In genomic region chr2:138564586-138565250, GRCh38 we compare ENCODE assay signal across 15 cellular contexts.
A peak's percentile ranks its signal among the peaks of the same experiment; 100 is the strongest.
DNase-seq lines count a peak whose midpoint lies in the region; ATAC-seq, FAIRE-seq and TF ChIP-seq lines count a peak whose summit lies in the region.
"Had no signal": no experiment of that assay in that cellular context is flagged by ENCODE, and none has a peak within 500 bp of the region (broad histone marks: within the 10 kb centered on the region; RNA-seq: fewer than 3 reads in every experiment).

No MANE protein-coding gene starts in this region.

- H3K36me3 ChIP-seq in bronchial epithelial cell (ENCODE audit: control insufficient read depth, insufficient read depth, low read length) = peaks cover 2% of the 10 kb centered on the region
- H3K36me3 ChIP-seq in left lung = peaks cover 0 to 56% of the 10 kb centered on the region in 2 donors

- FAIRE-seq in bronchial epithelial cell (lab: Jason Lieb, UNC) = no peak
- FAIRE-seq: H54 had no signal

- no peak overlapping the region for H3K27ac ChIP-seq in left lung
- H3K27ac ChIP-seq: PC-9 had no signal

- intact Hi-C loops in left lung (cut with DNase I) = no loop called here
- intact Hi-C loops in left colon (cut with DNase I, micrococcal nuclease) = no loop called here

- H3K4me3 ChIP-seq in bronchial epithelial cell (ENCODE audit: low read depth, low read length) = no peak overlapping the region
- H3K4me3 ChIP-seq in left lung = no peak overlapping the region
- H3K4me3 ChIP-seq: PC-9 had no signal

- ATAC-seq in left lung = peak; percentile 89
- ATAC-seq in left colon = no peak
- ATAC-seq: SK-N-SH treated with all-trans-retinoic acid at 6 μM for 48 hours had no signal

- H3K27me3 ChIP-seq in bronchial epithelial cell (ENCODE audit: control insufficient read depth, insufficient read depth, low read length) (no peaks in the 10 kb centered on the region), left lung (no peaks in the 10 kb centered on the region)

- TF ChIP-seq CTCF in bronchial epithelial cell (IDR thresholded peaks at IDR 0.05; ENCODE audit: insufficient read depth, low read length, severe bottlenecking) = no peak
- no peak for TF ChIP-seq CTCF in left lung (IDR thresholded peaks at IDR 0.05)

- no peaks in the 10 kb centered on the region for H3K4me1 ChIP-seq in left lung

- H3K9me3 ChIP-seq in left lung = no peaks in the 10 kb centered on the region

- DNase-seq in DMS53 (lab: John Stamatoyannopoulos, UW) (peak; percentile 63), DMS79 treated with DMSO at 0.1 percent for 48 hours (lab: John Stamatoyannopoulos, UW) (peak; percentile 58), bronchial epithelial cell (ENCODE audit: low read depth) (peak; percentile 83), left lung (no peak), mucosa of gallbladder (ENCODE audit: low spot score) (no peak), left colon (no peak), dedifferentiated amniotic fluid mesenchymal stem cell (ENCODE audit: extremely low spot score) (no peak)
- DNase-seq: DMS 273 treated with DMSO at 0.1 percent for 48 hours, HFFc6, NCI-H187 treated with DMSO at 0.1 percent for 48 hours, NCI-H2171, NCI-H748 treated with DMSO at 0.1 percent for 48 hours had no signal

Comparison
In these comparisons a context has a peak if more than half of its experiments do, and no peak if none do; other contexts are left out.
1. DNase-seq: peak in DMS53 (single experiment), DMS79 treated with DMSO at 0.1 percent for 48 hours (single experiment) and bronchial epithelial cell (single experiment); none in left lung (0 of 2), mucosa of gallbladder (single experiment), left colon (0 of 2) and dedifferentiated amniotic fluid mesenchymal stem cell (single experiment).